1 cellular context compared by ENCODE assay signal in the genomic region with DNA sequence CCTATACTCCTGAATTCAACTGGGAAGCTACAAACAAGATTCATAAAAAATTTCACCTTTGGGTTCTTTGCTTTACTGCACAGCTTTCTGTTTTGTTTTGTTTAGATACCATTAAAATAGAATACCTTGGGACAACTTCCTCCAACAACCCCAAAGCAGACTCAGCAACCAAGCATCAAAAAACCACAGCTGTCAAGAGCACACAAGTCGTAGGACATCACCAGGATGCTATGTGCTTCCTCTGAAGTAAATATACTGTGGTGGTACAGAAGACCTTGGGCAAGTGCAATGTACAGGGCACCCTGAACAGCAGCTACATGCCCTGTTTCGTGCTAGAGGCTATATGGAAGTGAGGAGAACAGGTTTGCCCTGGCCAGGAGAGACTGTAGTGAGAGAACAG.
TF ChIP-seq lines count a peak whose summit lies in the region.

No MANE protein-coding gene starts in this region.

TF ChIP-seq in SK-N-SH, 30 proteins besides CTCF, POLR2A, EP300 and RAD21:
- TF ChIP-seq, protein P1, sequence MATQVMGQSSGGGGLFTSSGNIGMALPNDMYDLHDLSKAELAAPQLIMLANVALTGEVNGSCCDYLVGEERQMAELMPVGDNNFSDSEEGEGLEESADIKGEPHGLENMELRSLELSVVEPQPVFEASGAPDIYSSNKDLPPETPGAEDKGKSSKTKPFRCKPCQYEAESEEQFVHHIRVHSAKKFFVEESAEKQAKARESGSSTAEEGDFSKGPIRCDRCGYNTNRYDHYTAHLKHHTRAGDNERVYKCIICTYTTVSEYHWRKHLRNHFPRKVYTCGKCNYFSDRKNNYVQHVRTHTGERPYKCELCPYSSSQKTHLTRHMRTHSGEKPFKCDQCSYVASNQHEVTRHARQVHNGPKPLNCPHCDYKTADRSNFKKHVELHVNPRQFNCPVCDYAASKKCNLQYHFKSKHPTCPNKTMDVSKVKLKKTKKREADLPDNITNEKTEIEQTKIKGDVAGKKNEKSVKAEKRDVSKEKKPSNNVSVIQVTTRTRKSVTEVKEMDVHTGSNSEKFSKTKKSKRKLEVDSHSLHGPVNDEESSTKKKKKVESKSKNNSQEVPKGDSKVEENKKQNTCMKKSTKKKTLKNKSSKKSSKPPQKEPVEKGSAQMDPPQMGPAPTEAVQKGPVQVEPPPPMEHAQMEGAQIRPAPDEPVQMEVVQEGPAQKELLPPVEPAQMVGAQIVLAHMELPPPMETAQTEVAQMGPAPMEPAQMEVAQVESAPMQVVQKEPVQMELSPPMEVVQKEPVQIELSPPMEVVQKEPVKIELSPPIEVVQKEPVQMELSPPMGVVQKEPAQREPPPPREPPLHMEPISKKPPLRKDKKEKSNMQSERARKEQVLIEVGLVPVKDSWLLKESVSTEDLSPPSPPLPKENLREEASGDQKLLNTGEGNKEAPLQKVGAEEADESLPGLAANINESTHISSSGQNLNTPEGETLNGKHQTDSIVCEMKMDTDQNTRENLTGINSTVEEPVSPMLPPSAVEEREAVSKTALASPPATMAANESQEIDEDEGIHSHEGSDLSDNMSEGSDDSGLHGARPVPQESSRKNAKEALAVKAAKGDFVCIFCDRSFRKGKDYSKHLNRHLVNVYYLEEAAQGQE (IDR thresholded peaks at IDR 0.05; ENCODE audit: low read depth, low read length), result no peak
- TF ChIP-seq NFIC (IDR thresholded peaks at IDR 0.05; ENCODE audit: borderline replicate concordance), result no peak
- TF ChIP-seq, protein P2, sequence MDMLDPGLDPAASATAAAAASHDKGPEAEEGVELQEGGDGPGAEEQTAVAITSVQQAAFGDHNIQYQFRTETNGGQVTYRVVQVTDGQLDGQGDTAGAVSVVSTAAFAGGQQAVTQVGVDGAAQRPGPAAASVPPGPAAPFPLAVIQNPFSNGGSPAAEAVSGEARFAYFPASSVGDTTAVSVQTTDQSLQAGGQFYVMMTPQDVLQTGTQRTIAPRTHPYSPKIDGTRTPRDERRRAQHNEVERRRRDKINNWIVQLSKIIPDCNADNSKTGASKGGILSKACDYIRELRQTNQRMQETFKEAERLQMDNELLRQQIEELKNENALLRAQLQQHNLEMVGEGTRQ (IDR thresholded peaks at IDR 0.05; ENCODE audit: borderline replicate concordance, low read depth, low read length), result no peak
- no peak for TF ChIP-seq SIN3A (IDR thresholded peaks at IDR 0.05; ENCODE audit: borderline replicate concordance, low read depth, low read length)
- no peak for TF ChIP-seq FOXM1 (IDR thresholded peaks at IDR 0.05; ENCODE audit: low read depth)
- no peak for TF ChIP-seq TCF12 (IDR thresholded peaks at IDR 0.05)
- TF ChIP-seq, protein P3, sequence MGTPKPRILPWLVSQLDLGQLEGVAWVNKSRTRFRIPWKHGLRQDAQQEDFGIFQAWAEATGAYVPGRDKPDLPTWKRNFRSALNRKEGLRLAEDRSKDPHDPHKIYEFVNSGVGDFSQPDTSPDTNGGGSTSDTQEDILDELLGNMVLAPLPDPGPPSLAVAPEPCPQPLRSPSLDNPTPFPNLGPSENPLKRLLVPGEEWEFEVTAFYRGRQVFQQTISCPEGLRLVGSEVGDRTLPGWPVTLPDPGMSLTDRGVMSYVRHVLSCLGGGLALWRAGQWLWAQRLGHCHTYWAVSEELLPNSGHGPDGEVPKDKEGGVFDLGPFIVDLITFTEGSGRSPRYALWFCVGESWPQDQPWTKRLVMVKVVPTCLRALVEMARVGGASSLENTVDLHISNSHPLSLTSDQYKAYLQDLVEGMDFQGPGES (IDR thresholded peaks at IDR 0.05; ENCODE audit: low read depth, low read length), result no peak
- TF ChIP-seq MEF2A (IDR thresholded peaks at IDR 0.05; ENCODE audit: borderline replicate concordance, low read depth), result no peak
- TF ChIP-seq GATA2 (CRISPR knock-in tag; IDR thresholded peaks at IDR 0.05), result no peak
- TF ChIP-seq ELF1 (IDR thresholded peaks at IDR 0.05), result no peak
- no peak for TF ChIP-seq YY1 (IDR thresholded peaks at IDR 0.05; ENCODE audit: low read depth)
- no peak for TF ChIP-seq ZBTB33 (IDR thresholded peaks at IDR 0.05; ENCODE audit: borderline replicate concordance, low read depth)
- TF ChIP-seq MXI1 (IDR thresholded peaks at IDR 0.05; ENCODE audit: low read depth, low read length), result no peak
- no peak for TF ChIP-seq RFX5 (IDR thresholded peaks at IDR 0.05; ENCODE audit: low read length)
- no peak for TF ChIP-seq USF1 (IDR thresholded peaks at IDR 0.05; ENCODE audit: borderline replicate concordance, low read depth)
- TF ChIP-seq, protein P4, sequence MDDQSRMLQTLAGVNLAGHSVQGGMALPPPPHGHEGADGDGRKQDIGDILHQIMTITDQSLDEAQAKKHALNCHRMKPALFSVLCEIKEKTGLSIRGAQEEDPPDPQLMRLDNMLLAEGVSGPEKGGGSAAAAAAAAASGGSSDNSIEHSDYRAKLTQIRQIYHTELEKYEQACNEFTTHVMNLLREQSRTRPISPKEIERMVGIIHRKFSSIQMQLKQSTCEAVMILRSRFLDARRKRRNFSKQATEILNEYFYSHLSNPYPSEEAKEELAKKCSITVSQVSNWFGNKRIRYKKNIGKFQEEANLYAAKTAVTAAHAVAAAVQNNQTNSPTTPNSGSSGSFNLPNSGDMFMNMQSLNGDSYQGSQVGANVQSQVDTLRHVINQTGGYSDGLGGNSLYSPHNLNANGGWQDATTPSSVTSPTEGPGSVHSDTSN (IDR thresholded peaks at IDR 0.05), result no peak
- no peak for TF ChIP-seq CHD2 (IDR thresholded peaks at IDR 0.05; ENCODE audit: low read length, partially characterized antibody)
